ENCODE assay signal across 17 cellular contexts in genomic region chr5:72921103-72921502, GRCh38.
"Had no signal": no experiment of that assay in that cellular context is flagged by ENCODE, and none has a peak within 500 bp of the region (broad histone marks: within the 10 kb centered on the region; RNA-seq: fewer than 3 reads in every experiment).

No MANE protein-coding gene starts in this region.

- H3K27me3 ChIP-seq: breast epithelium, suprapubic skin, upper lobe of left lung had no signal

- H3K27ac ChIP-seq: breast epithelium, parathyroid adenoma, suprapubic skin had no signal

- DNase-seq: activated CD8-positive, alpha-beta memory T cell treated with anti-CD3 and anti-CD28 coated beads, Interleukin-2, amount 50 U/mL, for 4 hours; activated CD8-positive, alpha-beta T cell treated with anti-CD3 and anti-CD28 coated beads for 36 hours; activated naive CD4-positive, alpha-beta T cell; aorta; islet precursor cell; midbrain; naive B cell; retina; stimulated activated CD4-positive, alpha-beta T cell treated with anti-CD3 and anti-CD28 coated beads, Interleukin-4, amount 100 ng/mL, for 1 hour; stimulated activated CD8-positive, alpha-beta memory T cell treated with anti-CD3 and anti-CD28 coated beads, Interleukin-4, amount 100 ng/mL, for 48 hours; stimulated activated naive CD8-positive, alpha-beta T cell treated with anti-CD3 and anti-CD28 coated beads, Interleukin-15, Interleukin-2, amounts not matched to agents 100 U/mL and 50 U/mL, for 24 hours; T-helper 9 cell; upper lobe of left lung had no signal

- H3K9me3 Mint-ChIP-seq: activated CD8-positive, alpha-beta T cell treated with anti-CD3 and anti-CD28 coated beads for 36 hours; activated T-helper 1 cell treated with anti-CD3 and anti-CD28 coated beads, Interleukin-12 subunit alpha, Interleukin-12 subunit beta, Interleukin-2, Interleukin-4 antibody, amounts not matched to agents 30 ng/mL and 10 ng/mL and 1 ng/mL, durations not matched to agents 14 hours and 24 hours and 36 hours had no signal

- H3K4me3 ChIP-seq: breast epithelium, suprapubic skin, upper lobe of left lung had no signal

- ATAC-seq: activated CD8-positive, alpha-beta T cell treated with anti-CD3 and anti-CD28 coated beads for 36 hours; stimulated activated naive CD8-positive, alpha-beta T cell treated with anti-CD3 and anti-CD28 coated beads, Interleukin-15, Interleukin-2, amounts not matched to agents 100 U/mL and 50 U/mL, for 24 hours had no signal

- H3K4me1 Mint-ChIP-seq: naive B cell had no signal

- H3K27me3 Mint-ChIP-seq: activated CD8-positive, alpha-beta T cell treated with anti-CD3 and anti-CD28 coated beads for 36 hours; naive B cell had no signal

- H3K4me1 ChIP-seq: breast epithelium, parathyroid adenoma, suprapubic skin had no signal

- H3K9me3 ChIP-seq: breast epithelium, suprapubic skin, upper lobe of left lung had no signal

- H3K27ac Mint-ChIP-seq: activated CD8-positive, alpha-beta T cell treated with anti-CD3 and anti-CD28 coated beads for 36 hours; activated T-helper 1 cell treated with anti-CD3 and anti-CD28 coated beads, Interleukin-12 subunit alpha, Interleukin-12 subunit beta, Interleukin-2, Interleukin-4 antibody, amounts not matched to agents 30 ng/mL and 10 ng/mL and 1 ng/mL, durations not matched to agents 14 hours and 24 hours and 36 hours had no signal

- H3K36me3 ChIP-seq: breast epithelium, suprapubic skin, upper lobe of left lung had no signal

- H3K36me3 Mint-ChIP-seq: naive B cell had no signal

- H3K4me3 Mint-ChIP-seq: activated CD8-positive, alpha-beta T cell treated with anti-CD3 and anti-CD28 coated beads for 36 hours; activated T-helper 1 cell treated with anti-CD3 and anti-CD28 coated beads, Interleukin-12 subunit alpha, Interleukin-12 subunit beta, Interleukin-2, Interleukin-4 antibody, amounts not matched to agents 30 ng/mL and 10 ng/mL and 1 ng/mL, durations not matched to agents 14 hours and 24 hours and 36 hours; naive B cell had no signal
